ENCODE assay signal across 8 cellular contexts in genomic region chr3:52339612-52340011, GRCh38. TPM values are rescaled to one million over a fixed set of nuclear protein-coding genes. Genes with fewer than 3 reads are reported as not detected.
DNase-seq lines count a peak whose midpoint lies in the region; ATAC-seq and TF ChIP-seq lines count a peak whose summit lies in the region.

No MANE protein-coding gene starts in this region.

- no peaks in the 10 kb centered on the region for H3K9me2 ChIP-seq in neural cell (ENCODE audit: insufficient read depth, low read length)

- H3K4me1 ChIP-seq in fibroblast of lung (ENCODE audit: control insufficient read depth, extremely low read depth, insufficient read depth, low read length), result peaks cover 2% of the 10 kb centered on the region

- peaks cover 5% of the 10 kb centered on the region for H3K4me1 Mint-ChIP-seq in activated CD8-positive, alpha-beta T cell treated with anti-CD3 and anti-CD28 coated beads, Interleukin-2, amount 10 ng/mL, durations not matched to agents 7 days and 5 days (ENCODE audit: low read depth)

- POLR2A ChIA-PET in activated CD8-positive, alpha-beta T cell treated with anti-CD3 and anti-CD28 coated beads, Interleukin-2, amount 10 ng/mL, durations not matched to agents 7 days and 5 days (lab: Charles Lee), result interaction anchor here (0.6 to 1.7 kb wide), 7 partner anchors 8 to 121 kb away, joined by 3 to 6 read pairs (median 5); partner anchors contain the start of gene TLR9

- H3K27me3 Mint-ChIP-seq in activated CD8-positive, alpha-beta T cell treated with anti-CD3 and anti-CD28 coated beads, Interleukin-2, amount 10 ng/mL, durations not matched to agents 7 days and 5 days (ENCODE audit: low read depth), result no peaks in the 10 kb centered on the region

- H3K27me3 ChIP-seq in fibroblast of lung (ENCODE audit: control insufficient read depth, insufficient read depth, low read length), result no peaks in the 10 kb centered on the region
- H3K27me3 ChIP-seq in neural cell (ENCODE audit: insufficient read depth, low read depth, low read length), result no peaks in the 10 kb centered on the region

- H3K4me3 Mint-ChIP-seq in activated CD8-positive, alpha-beta T cell treated with anti-CD3 and anti-CD28 coated beads, Interleukin-2, amount 10 ng/mL, durations not matched to agents 7 days and 5 days, result no peak overlapping the region

- no peaks in the 10 kb centered on the region for H3K9me3 Mint-ChIP-seq in activated CD8-positive, alpha-beta T cell treated with anti-CD3 and anti-CD28 coated beads, Interleukin-2, amount 10 ng/mL, durations not matched to agents 7 days and 5 days (ENCODE audit: insufficient read depth)

- TF ChIP-seq CTCF in fibroblast of lung (conservative IDR thresholded peaks at IDR 0.05 in 1 of 2, IDR thresholded peaks at IDR 0.05 in 1 of 2; ENCODE audit: low read depth in 1 of 2, low read length in 2 of 2), result peak; percentile 57 to 69
- peak; percentile 95 for TF ChIP-seq CTCF in neural cell (IDR thresholded peaks at IDR 0.05; ENCODE audit: poor library complexity, severe bottlenecking)

- H3K4me2 ChIP-seq in fibroblast of lung (ENCODE audit: extremely low read depth, insufficient read depth, low read length) (no peak overlapping the region), neural cell (ENCODE audit: low read length) (no peak overlapping the region)

- CTCF ChIA-PET in activated CD8-positive, alpha-beta T cell treated with anti-CD3 and anti-CD28 coated beads, Interleukin-2, amount 10 ng/mL, durations not matched to agents 7 days and 5 days (lab: Charles Lee), result interaction anchor here (0.5 to 6.2 kb wide), 68 partner anchors 8 to 399 kb away, joined by 3 to 157 read pairs (median 4); partner anchors contain the start of genes ABHD14B, DNAH1, GLYCTK and POC1A

- H4K20me1 ChIP-seq in fibroblast of lung (ENCODE audit: control insufficient read depth, extremely low read depth, insufficient read depth, low read length) (no peaks in the 10 kb centered on the region), neural cell (ENCODE audit: insufficient read depth) (no peaks in the 10 kb centered on the region)

- TF ChIP-seq EP300 in neural cell (conservative IDR thresholded peaks at IDR 0.05; ENCODE audit: poor library complexity, severe bottlenecking), result peak; percentile 27

- H3K36me3 ChIP-seq in fibroblast of lung (ENCODE audit: control insufficient read depth, insufficient read depth, low read length), result no peaks in the 10 kb centered on the region
- H3K36me3 ChIP-seq in neural cell (ENCODE audit: insufficient read depth, low read length), result no peaks in the 10 kb centered on the region

- H3K36me3 Mint-ChIP-seq in activated CD8-positive, alpha-beta T cell treated with anti-CD3 and anti-CD28 coated beads, Interleukin-2, amount 10 ng/mL, durations not matched to agents 7 days and 5 days (ENCODE audit: low read depth), result peaks cover 3% of the 10 kb centered on the region

- H2AFZ ChIP-seq in fibroblast of lung (ENCODE audit: low read length) (no peak overlapping the region), neural cell (ENCODE audit: low read depth, low read length) (peak overlapping the region; percentile 7)

- peak; percentile 97 for TF ChIP-seq RAD21 in neural cell (conservative IDR thresholded peaks at IDR 0.05)

- H3F3A ChIP-seq in neural cell (ENCODE audit: insufficient read depth, low read length, poor library complexity, severe bottlenecking), result no peaks in the 10 kb centered on the region

- no peaks in the 10 kb centered on the region for H3K79me2 ChIP-seq in fibroblast of lung (ENCODE audit: control insufficient read depth, insufficient read depth, low read length)
- no peaks in the 10 kb centered on the region for H3K79me2 ChIP-seq in neural cell (replicated peaks; ENCODE audit: insufficient read depth, low read length)

- DNase-seq in COR-L47 (lab: John Stamatoyannopoulos, UW), result peak; percentile 55
- peak; percentile 76 for DNase-seq in HT1080 (ENCODE audit: low read depth)
- peak; percentile 37 for DNase-seq in NCI-H774 (lab: John Stamatoyannopoulos, UW)
- DNase-seq in activated CD8-positive, alpha-beta T cell treated with anti-CD3 and anti-CD28 coated beads, Interleukin-2, amount 10 ng/mL, durations not matched to agents 7 days and 5 days, result peak; percentile 70
- peak; percentile 75 to 91 for DNase-seq in fibroblast of lung (ENCODE audit: low read depth in 2 of 2)
- DNase-seq in cortex of kidney (lab: John Stamatoyannopoulos, UW), result no peak

- no peak overlapping the region for H3K27ac Mint-ChIP-seq in activated CD8-positive, alpha-beta T cell treated with anti-CD3 and anti-CD28 coated beads, Interleukin-2, amount 10 ng/mL, durations not matched to agents 7 days and 5 days

- peak; percentile 71 for ATAC-seq in activated CD8-positive, alpha-beta T cell treated with anti-CD3 and anti-CD28 coated beads, Interleukin-2, amount 10 ng/mL, durations not matched to agents 7 days and 5 days
- no peak for ATAC-seq in GM21515 (IDR thresholded peaks at IDR 0.05; ENCODE audit: unreplicated experiment)

- H3K4me3 ChIP-seq in fibroblast of lung (replicated peaks in 1 of 4; ENCODE audit: control extremely low read depth in 1 of 4, insufficient read depth in 1 of 4, low read depth in 3 of 4, low read length in 4 of 4) (no peak overlapping the region), neural cell (ENCODE audit: low read length) (no peak overlapping the region)

- no peak overlapping the region for H3K27ac ChIP-seq in fibroblast of lung (ENCODE audit: insufficient read depth, low read length)
- no peak overlapping the region for H3K27ac ChIP-seq in neural cell (ENCODE audit: low read length)

- H3K9ac ChIP-seq in fibroblast of lung (ENCODE audit: insufficient read depth, low read length), result no peak overlapping the region
- H3K9ac ChIP-seq in neural cell (ENCODE audit: low read length), result peak overlapping the region; percentile 2

- no peaks in the 10 kb centered on the region for H3K9me3 ChIP-seq in fibroblast of lung (ENCODE audit: control insufficient read depth, insufficient read depth, low read depth, low read length)
- no peaks in the 10 kb centered on the region for H3K9me3 ChIP-seq in neural cell (ENCODE audit: low read length)

TF ChIP-seq in neural cell, 6 proteins besides CTCF, POLR2A, EP300 and RAD21:
- TF ChIP-seq SMC3 (conservative IDR thresholded peaks at IDR 0.05; ENCODE audit: poor library complexity) (peak; percentile 98), POLR2AphosphoS5 (IDR thresholded peaks at IDR 0.05) (no peak), MXI1 (conservative IDR thresholded peaks at IDR 0.05; ENCODE audit: poor library complexity, severe bottlenecking) (peak; percentile 63)

RNA-seq across cellular contexts. Expression of gene DNAH1, which starts 23.5 kb away (rescaled TPM):
- total RNA-seq in HT1080 (2014; rRNA removed; shearing (Covaris generic)), result 0.10 TPM in 2 replicates
- 0.15 and 0.32 TPM in 2 replicates for polyA plus RNA-seq in HT1080 (2015; cell fraction: cytosol; rRNA removed)
- 3.3 and 4.3 TPM in 2 replicates for polyA plus RNA-seq in HT1080 (2015; cell fraction: nucleus; rRNA removed)
- 10 to 100 TPM; 18.1 to 20.2 TPM for total RNA-seq in activated CD8-positive, alpha-beta T cell treated with anti-CD3 and anti-CD28 coated beads, Interleukin-2, amount 10 ng/mL, durations not matched to agents 7 days and 5 days
- 1.8 and 3.0 TPM in 2 replicates for total RNA-seq in fibroblast of lung
- 0.72 and 1.9 TPM in 2 replicates for polyA plus RNA-seq in fibroblast of lung
- polyA plus RNA-seq in fibroblast of lung (2012), result 0.47 and 0.96 TPM in 2 replicates
- 3.8 and 8.9 TPM in 2 replicates for polyA minus RNA-seq in fibroblast of lung (ENCODE audit: low replicate concordance)
- polyA plus RNA-seq in neural cell, result 5.4 and 6.0 TPM in 2 replicates
- 5.3 and 5.8 TPM in 2 replicates for polyA minus RNA-seq in neural cell

RNA-seq across cellular contexts. Expression of gene GLYCTK, which starts 52.0 kb away (rescaled TPM):
- total RNA-seq in HT1080 (2014; rRNA removed; shearing (Covaris generic)), result 19.1 and 26.5 TPM in 2 replicates
- 14.7 and 17.9 TPM in 2 replicates for polyA plus RNA-seq in HT1080 (2015; cell fraction: cytosol; rRNA removed)
- 50.2 and 53.3 TPM in 2 replicates for polyA plus RNA-seq in HT1080 (2015; cell fraction: nucleus; rRNA removed)
- total RNA-seq in activated CD8-positive, alpha-beta T cell treated with anti-CD3 and anti-CD28 coated beads, Interleukin-2, amount 10 ng/mL, durations not matched to agents 7 days and 5 days, result 10 to 100 TPM; 24.7 to 25.6 TPM
- total RNA-seq in fibroblast of lung, result 3.3 and 6.9 TPM in 2 replicates
- polyA plus RNA-seq in fibroblast of lung (4.5 and 6.5 TPM in 2 replicates), neural cell (5.0 and 5.8 TPM in 2 replicates)
- polyA plus RNA-seq in fibroblast of lung (2012), result 4.8 and 9.9 TPM in 2 replicates
- polyA minus RNA-seq in fibroblast of lung (ENCODE audit: low replicate concordance) (6.9 and 8.5 TPM in 2 replicates), neural cell (2.4 and 2.8 TPM in 2 replicates)
